15 cellular contexts compared by ENCODE assay signal in genomic region chr7:35754741-35755140, GRCh38. TPM values are rescaled to one million over a fixed set of nuclear protein-coding genes. Genes with fewer than 3 reads are reported as not detected.
DNase-seq lines count a peak whose midpoint lies in the region; ATAC-seq, FAIRE-seq and TF ChIP-seq lines count a peak whose summit lies in the region.
"Had no signal": no experiment of that assay in that cellular context is flagged by ENCODE, and none has a peak within 500 bp of the region (broad histone marks: within the 10 kb centered on the region; RNA-seq: fewer than 3 reads in every experiment).

No MANE protein-coding gene starts in this region.

- intact Hi-C loops in left ventricle myocardium inferior (cut with micrococcal nuclease) (no loop called here), gastrocnemius medialis (cut with DNase I; ENCODE audit: low total_unique reads) (loop anchor here (5.0 kb wide), 2 partner anchors 37 to 48 kb away; partner anchors contain the start of gene SEPTIN7)

- no peaks in the 10 kb centered on the region for H3K9me3 ChIP-seq in left ventricle myocardium inferior (replicated peaks)
- no peaks in the 10 kb centered on the region for H3K9me3 ChIP-seq in gastrocnemius medialis
- H3K9me3 ChIP-seq: ascending aorta, lower lobe of right lung, MG63 had no signal

- DNase-seq in HTR-8/SVneo (ENCODE audit: insufficient read length, low spot score) (no peak), left ventricle myocardium inferior (no peak), gastrocnemius medialis (no peak)
- DNase-seq in activated naive CD4-positive, alpha-beta T cell (lab: John Stamatoyannopoulos, UW) = no peak
- DNase-seq in activated effector memory CD4-positive, alpha-beta T cell treated with Interleukin-2 at 50 U/mL for 16 hours = no peak
- DNase-seq in activated T-cell treated with anti-CD3 and anti-CD28 coated beads, Interleukin-2, amount 50 U/mL, for 48 hours = no peak
- DNase-seq: activated CD4-positive, CD25-positive, alpha-beta regulatory T cell treated with anti-CD3 and anti-CD28 coated beads, Interleukin-2, amount 50 U/mL, for 72 hours; effector memory CD4-positive, alpha-beta T cell; lower lobe of right lung; MG63; stimulated activated CD4-positive, alpha-beta T cell treated with anti-CD3 and anti-CD28 coated beads, Interleukin-15, amount 100 ng/mL, for 24 hours had no signal

- H3K4me1 ChIP-seq in left ventricle myocardium inferior = peaks cover 47% of the 10 kb centered on the region
- peaks cover 21 to 34% of the 10 kb centered on the region in 2 donors for H3K4me1 ChIP-seq in gastrocnemius medialis
- H3K4me1 ChIP-seq: ascending aorta had no signal

- peak; percentile 65 to 78 for ATAC-seq in gastrocnemius medialis
- ATAC-seq in HG02759 (IDR thresholded peaks at IDR 0.05; ENCODE audit: unreplicated experiment) = no peak

- H3K27me3 ChIP-seq in left ventricle myocardium inferior (ENCODE audit: low read depth) (no peaks in the 10 kb centered on the region), gastrocnemius medialis (no peaks in the 10 kb centered on the region)
- H3K27me3 ChIP-seq: ascending aorta, MG63, neural progenitor cell had no signal

- FAIRE-seq in HTR-8/SVneo (lab: Jason Lieb, UNC) = peak; percentile 57

- in situ Hi-C loops in gastrocnemius medialis (cut with MboI; ENCODE audit: low sequenced_read_pairs in 4 of 4) = no loop called here

- no peaks in the 10 kb centered on the region for H3K36me3 ChIP-seq in left ventricle myocardium inferior
- H3K36me3 ChIP-seq in gastrocnemius medialis = no peaks in the 10 kb centered on the region
- H3K36me3 ChIP-seq: ascending aorta, lower lobe of right lung, MG63, neural progenitor cell had no signal

- H3K27ac ChIP-seq in angular gyrus (ENCODE audit: low read depth, low read length) = peak overlapping the region; percentile 97
- H3K27ac ChIP-seq in left ventricle myocardium inferior (replicated peaks) = peak overlapping the region; percentile 78
- peak overlapping the region; percentile 64 to 78 (median 76) for H3K27ac ChIP-seq in gastrocnemius medialis
- H3K27ac ChIP-seq: ascending aorta, lower lobe of right lung, neural progenitor cell had no signal

- TF ChIP-seq POLR2A in gastrocnemius medialis (IDR thresholded peaks at IDR 0.05) = no peak

- no peak overlapping the region for H3K4me3 ChIP-seq in left ventricle myocardium inferior
- H3K4me3 ChIP-seq in gastrocnemius medialis = peak overlapping the region in 1 of 4 donors; percentile 4
- H3K4me3 ChIP-seq: ascending aorta, lower lobe of right lung, MG63, neural progenitor cell had no signal

- no peak for TF ChIP-seq CTCF in left ventricle myocardium inferior (IDR thresholded peaks at IDR 0.05; ENCODE audit: borderline replicate concordance)
- TF ChIP-seq CTCF in gastrocnemius medialis (IDR thresholded peaks at IDR 0.05 in 4 of 5, conservative IDR thresholded peaks at IDR 0.05 in 1 of 5) = no peak

RNA-seq across cellular contexts. Expression of gene SEPTIN7, which starts 46.1 kb away (rescaled TPM):
- 187 TPM for total RNA-seq in left ventricle myocardium inferior
- total RNA-seq in gastrocnemius medialis = 100 to 1,000 TPM in 3 of 4 donors, 10 to 100 TPM in 1; 92.1 to 145 (median 114) TPM

RNA-seq across cellular contexts. Expression of gene HERPUD2, which starts 59.8 kb away (rescaled TPM):
- total RNA-seq in left ventricle myocardium inferior (13.6 TPM), gastrocnemius medialis (10 to 100 TPM; 12.2 to 27.8 (median 24.7) TPM)
